In the genomic region with DNA sequence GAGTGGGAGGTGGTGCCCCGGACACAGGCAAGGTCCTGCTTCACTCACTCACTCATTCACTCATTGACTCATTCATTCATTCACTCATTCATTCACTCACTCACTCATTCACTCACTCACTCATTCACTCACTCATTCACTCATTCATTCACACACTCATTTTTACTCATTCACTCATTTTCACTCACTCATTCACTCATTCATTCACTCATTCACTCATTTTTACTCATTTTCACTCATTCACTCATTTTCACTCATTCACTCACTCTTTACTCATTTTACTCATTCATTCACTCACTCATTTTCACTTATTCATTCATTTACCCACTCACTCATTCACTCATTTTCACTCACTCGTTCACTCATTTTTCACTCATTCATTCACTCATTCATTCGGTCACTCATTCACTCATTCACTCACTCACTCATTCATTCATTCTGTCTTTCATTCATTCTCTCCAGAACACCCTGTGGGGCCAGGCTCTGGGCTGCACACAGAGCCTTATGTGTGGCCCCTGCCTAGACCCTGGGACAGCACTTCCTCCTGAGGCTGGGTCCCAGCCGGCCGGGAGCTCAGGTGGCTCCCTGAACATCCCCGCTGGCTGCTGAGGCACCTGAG, we compare ENCODE assay signal across 2 cellular contexts.
TF ChIP-seq lines count a peak whose summit lies in the region.

No MANE protein-coding gene starts in this region.

TF ChIP-seq in HEK293, 187 proteins besides CTCF, POLR2A, EP300 and RAD21 (continues in another document):
- TF ChIP-seq ZNF274 (IDR thresholded peaks at IDR 0.05; ENCODE audit: low read length) = no peak
- no peak for TF ChIP-seq ZNF274 (tag by site-specific recombination; IDR thresholded peaks at IDR 0.05; ENCODE audit: borderline replicate concordance)
- no peak for TF ChIP-seq ZNF548 (tag by site-specific recombination; IDR thresholded peaks at IDR 0.05)
- TF ChIP-seq ZNF791 (tag by site-specific recombination; IDR thresholded peaks at IDR 0.05) = no peak
- TF ChIP-seq ZSCAN16 (tag by site-specific recombination; IDR thresholded peaks at IDR 0.05) = peak; percentile 85; the same call in 1 of the 2 replicates
- TF ChIP-seq, protein P1, sequence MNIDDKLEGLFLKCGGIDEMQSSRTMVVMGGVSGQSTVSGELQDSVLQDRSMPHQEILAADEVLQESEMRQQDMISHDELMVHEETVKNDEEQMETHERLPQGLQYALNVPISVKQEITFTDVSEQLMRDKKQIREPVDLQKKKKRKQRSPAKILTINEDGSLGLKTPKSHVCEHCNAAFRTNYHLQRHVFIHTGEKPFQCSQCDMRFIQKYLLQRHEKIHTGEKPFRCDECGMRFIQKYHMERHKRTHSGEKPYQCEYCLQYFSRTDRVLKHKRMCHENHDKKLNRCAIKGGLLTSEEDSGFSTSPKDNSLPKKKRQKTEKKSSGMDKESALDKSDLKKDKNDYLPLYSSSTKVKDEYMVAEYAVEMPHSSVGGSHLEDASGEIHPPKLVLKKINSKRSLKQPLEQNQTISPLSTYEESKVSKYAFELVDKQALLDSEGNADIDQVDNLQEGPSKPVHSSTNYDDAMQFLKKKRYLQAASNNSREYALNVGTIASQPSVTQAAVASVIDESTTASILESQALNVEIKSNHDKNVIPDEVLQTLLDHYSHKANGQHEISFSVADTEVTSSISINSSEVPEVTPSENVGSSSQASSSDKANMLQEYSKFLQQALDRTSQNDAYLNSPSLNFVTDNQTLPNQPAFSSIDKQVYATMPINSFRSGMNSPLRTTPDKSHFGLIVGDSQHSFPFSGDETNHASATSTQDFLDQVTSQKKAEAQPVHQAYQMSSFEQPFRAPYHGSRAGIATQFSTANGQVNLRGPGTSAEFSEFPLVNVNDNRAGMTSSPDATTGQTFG (tag by site-specific recombination; IDR thresholded peaks at IDR 0.05; ENCODE audit: borderline replicate concordance) = no peak
- no peak for TF ChIP-seq ZNF416 (tag by site-specific recombination; IDR thresholded peaks at IDR 0.05)
- TF ChIP-seq ZNF24 (tag by site-specific recombination; IDR thresholded peaks at IDR 0.05) = peak; percentile 100
- no peak for TF ChIP-seq ZNF623 (tag by site-specific recombination; IDR thresholded peaks at IDR 0.05)
- no peak for TF ChIP-seq ZFP41 (tag by site-specific recombination; IDR thresholded peaks at IDR 0.05; ENCODE audit: borderline replicate concordance)
- no peak for TF ChIP-seq GLI4 (tag by site-specific recombination; IDR thresholded peaks at IDR 0.05)
- TF ChIP-seq, protein P2, sequence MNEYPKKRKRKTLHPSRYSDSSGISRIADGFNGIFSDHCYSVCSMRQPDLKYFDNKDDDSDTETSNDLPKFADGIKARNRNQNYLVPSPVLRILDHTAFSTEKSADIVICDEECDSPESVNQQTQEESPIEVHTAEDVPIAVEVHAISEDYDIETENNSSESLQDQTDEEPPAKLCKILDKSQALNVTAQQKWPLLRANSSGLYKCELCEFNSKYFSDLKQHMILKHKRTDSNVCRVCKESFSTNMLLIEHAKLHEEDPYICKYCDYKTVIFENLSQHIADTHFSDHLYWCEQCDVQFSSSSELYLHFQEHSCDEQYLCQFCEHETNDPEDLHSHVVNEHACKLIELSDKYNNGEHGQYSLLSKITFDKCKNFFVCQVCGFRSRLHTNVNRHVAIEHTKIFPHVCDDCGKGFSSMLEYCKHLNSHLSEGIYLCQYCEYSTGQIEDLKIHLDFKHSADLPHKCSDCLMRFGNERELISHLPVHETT (tag by site-specific recombination; IDR thresholded peaks at IDR 0.05) = no peak
- TF ChIP-seq, protein P3, sequence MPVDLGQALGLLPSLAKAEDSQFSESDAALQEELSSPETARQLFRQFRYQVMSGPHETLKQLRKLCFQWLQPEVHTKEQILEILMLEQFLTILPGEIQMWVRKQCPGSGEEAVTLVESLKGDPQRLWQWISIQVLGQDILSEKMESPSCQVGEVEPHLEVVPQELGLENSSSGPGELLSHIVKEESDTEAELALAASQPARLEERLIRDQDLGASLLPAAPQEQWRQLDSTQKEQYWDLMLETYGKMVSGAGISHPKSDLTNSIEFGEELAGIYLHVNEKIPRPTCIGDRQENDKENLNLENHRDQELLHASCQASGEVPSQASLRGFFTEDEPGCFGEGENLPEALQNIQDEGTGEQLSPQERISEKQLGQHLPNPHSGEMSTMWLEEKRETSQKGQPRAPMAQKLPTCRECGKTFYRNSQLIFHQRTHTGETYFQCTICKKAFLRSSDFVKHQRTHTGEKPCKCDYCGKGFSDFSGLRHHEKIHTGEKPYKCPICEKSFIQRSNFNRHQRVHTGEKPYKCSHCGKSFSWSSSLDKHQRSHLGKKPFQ (tag by site-specific recombination; IDR thresholded peaks at IDR 0.05) = no peak
- TF ChIP-seq, protein P4, sequence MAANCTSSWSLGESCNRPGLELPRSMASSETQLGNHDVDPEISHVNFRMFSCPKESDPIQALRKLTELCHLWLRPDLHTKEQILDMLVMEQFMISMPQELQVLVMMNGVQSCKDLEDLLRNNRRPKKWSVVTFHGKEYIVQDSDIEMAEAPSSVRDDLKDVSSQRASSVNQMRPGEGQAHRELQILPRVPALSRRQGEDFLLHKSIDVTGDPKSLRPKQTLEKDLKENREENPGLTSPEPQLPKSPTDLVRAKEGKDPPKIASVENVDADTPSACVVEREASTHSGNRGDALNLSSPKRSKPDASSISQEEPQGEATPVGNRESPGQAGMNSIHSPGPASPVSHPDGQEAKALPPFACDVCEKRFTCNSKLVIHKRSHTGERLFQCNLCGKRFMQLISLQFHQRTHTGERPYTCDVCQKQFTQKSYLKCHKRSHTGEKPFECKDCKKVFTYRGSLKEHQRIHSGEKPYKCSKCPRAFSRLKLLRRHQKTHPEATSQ (tag by site-specific recombination; IDR thresholded peaks at IDR 0.05) = no peak
- TF ChIP-seq, protein P5, sequence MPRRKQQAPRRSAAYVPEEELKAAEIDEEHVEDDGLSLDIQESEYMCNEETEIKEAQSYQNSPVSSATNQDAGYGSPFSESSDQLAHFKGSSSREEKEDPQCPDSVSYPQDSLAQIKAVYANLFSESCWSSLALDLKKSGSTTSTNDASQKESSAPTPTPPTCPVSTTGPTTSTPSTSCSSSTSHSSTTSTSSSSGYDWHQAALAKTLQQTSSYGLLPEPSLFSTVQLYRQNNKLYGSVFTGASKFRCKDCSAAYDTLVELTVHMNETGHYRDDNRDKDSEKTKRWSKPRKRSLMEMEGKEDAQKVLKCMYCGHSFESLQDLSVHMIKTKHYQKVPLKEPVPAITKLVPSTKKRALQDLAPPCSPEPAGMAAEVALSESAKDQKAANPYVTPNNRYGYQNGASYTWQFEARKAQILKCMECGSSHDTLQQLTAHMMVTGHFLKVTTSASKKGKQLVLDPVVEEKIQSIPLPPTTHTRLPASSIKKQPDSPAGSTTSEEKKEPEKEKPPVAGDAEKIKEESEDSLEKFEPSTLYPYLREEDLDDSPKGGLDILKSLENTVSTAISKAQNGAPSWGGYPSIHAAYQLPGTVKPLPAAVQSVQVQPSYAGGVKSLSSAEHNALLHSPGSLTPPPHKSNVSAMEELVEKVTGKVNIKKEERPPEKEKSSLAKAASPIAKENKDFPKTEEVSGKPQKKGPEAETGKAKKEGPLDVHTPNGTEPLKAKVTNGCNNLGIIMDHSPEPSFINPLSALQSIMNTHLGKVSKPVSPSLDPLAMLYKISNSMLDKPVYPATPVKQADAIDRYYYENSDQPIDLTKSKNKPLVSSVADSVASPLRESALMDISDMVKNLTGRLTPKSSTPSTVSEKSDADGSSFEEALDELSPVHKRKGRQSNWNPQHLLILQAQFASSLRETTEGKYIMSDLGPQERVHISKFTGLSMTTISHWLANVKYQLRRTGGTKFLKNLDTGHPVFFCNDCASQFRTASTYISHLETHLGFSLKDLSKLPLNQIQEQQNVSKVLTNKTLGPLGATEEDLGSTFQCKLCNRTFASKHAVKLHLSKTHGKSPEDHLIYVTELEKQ (tag by site-specific recombination; IDR thresholded peaks at IDR 0.05; ENCODE audit: borderline replicate concordance) = no peak
- no peak for TF ChIP-seq ZNF146 (tag by site-specific recombination; IDR thresholded peaks at IDR 0.05)

TF ChIP-seq in GM12878, 131 proteins besides CTCF, POLR2A, EP300 and RAD21:
- TF ChIP-seq NBN (IDR thresholded peaks at IDR 0.05) = 0 out of 2 replicates have a peak, but pooled peaks have one; percentile 20
- no peak for TF ChIP-seq RAD51 (IDR thresholded peaks at IDR 0.05)
- TF ChIP-seq, protein P6, sequence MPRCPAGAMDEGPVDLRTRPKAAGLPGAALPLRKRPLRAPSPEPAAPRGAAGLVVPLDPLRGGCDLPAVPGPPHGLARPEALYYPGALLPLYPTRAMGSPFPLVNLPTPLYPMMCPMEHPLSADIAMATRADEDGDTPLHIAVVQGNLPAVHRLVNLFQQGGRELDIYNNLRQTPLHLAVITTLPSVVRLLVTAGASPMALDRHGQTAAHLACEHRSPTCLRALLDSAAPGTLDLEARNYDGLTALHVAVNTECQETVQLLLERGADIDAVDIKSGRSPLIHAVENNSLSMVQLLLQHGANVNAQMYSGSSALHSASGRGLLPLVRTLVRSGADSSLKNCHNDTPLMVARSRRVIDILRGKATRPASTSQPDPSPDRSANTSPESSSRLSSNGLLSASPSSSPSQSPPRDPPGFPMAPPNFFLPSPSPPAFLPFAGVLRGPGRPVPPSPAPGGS (IDR thresholded peaks at IDR 0.05; ENCODE audit: borderline replicate concordance, insufficient read depth, low read depth, low read length, poor library complexity, severe bottlenecking) = peak; percentile 75
- peak; percentile 98 for TF ChIP-seq ZNF24 (IDR thresholded peaks at IDR 0.05)
